In the genomic region with DNA sequence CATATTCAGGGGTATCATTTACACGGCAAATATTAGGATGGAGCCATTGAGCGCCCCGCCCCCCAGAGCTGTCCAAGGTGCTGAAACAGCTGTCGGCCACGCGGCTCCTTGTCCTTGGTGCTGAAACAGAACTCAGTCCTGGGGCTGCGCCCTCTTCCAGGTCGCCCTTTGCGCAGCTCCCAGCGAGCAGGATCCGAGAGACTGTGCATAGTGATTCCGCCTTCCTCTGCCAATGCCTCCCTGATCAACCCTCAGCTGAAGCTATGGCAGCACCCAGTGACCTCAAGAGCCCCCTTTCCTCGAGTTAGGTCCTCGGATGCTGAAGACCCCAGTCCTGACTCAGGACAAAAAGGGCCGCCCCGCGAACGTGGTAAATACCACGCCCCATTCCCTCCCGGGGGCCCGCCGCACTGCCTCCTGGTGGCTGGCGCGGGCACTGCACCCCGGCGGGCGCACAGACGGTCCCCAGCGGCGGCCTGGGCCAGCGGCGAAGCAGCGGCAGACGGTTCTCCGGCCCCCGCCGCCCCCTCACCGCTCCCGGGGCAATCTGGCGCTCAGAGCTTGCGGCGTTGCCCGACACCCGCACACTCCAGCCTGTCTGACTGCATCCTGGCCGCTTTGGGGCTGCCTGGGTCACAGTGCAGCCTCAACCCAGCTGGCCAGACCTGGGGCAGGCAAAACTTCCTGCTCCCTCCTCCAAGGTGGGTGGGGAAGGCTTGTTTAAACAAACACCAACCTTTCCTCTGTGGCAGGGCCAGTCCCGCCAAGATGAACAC, we compare ENCODE assay signal across 9 cellular contexts. TPM values are rescaled to one million over a fixed set of nuclear protein-coding genes. Genes with fewer than 3 reads are reported as not detected.
A peak's percentile ranks its signal among the peaks of the same experiment; 100 is the strongest.
DNase-seq lines count a peak whose midpoint lies in the region; ATAC-seq, FAIRE-seq and TF ChIP-seq lines count a peak whose summit lies in the region.
"Had no signal": no experiment of that assay in that cellular context is flagged by ENCODE, and none has a peak within 500 bp of the region (broad histone marks: within the 10 kb centered on the region; RNA-seq: fewer than 3 reads in every experiment).

No MANE protein-coding gene starts in this region.

- H3K4me3 ChIP-seq in OCI-LY7 (ENCODE audit: low read depth, low read length, poor library complexity, severe bottlenecking): no peak overlapping the region

- H3K4me1 ChIP-seq in OCI-LY7 (ENCODE audit: insufficient read depth, low read length, poor library complexity, severe bottlenecking): no peaks in the 10 kb centered on the region

- H3K36me3 ChIP-seq in OCI-LY7 (ENCODE audit: insufficient read depth, low read length): no peaks in the 10 kb centered on the region

- H3K9me3 Mint-ChIP-seq in naive thymus-derived CD8-positive, alpha-beta T cell: peaks cover 0 to 6% (median 0%) of the 10 kb centered on the region in 9 donors
- no peaks in the 10 kb centered on the region for H3K9me3 Mint-ChIP-seq in stimulated activated naive B cell treated with anti-CD40 and anti-IgM and Interleukin-4, amounts not matched to agents 10 μg/mL and 1 μg/mL and 100 μg/mL, for 72 hours

- peak; percentile 76 to 78 for ATAC-seq in naive thymus-derived CD8-positive, alpha-beta T cell
- peak; percentile 77 to 85 for ATAC-seq in stimulated activated naive B cell treated with anti-CD40 and anti-IgM and Interleukin-4, amounts not matched to agents 10 μg/mL and 1 μg/mL and 100 μg/mL, for 72 hours (replicated peaks)
- ATAC-seq in GM21717 (IDR thresholded peaks at IDR 0.05; ENCODE audit: unreplicated experiment): no peak

- CTCF ChIA-PET in OCI-LY7 (lab: Charles Lee; ENCODE audit: unreplicated experiment): interaction anchor here (1.2 kb wide), 1 partner anchor 20 kb away, joined by 3 read pairs; no protein-coding TSS in a partner anchor

- no peaks in the 10 kb centered on the region for H3K79me2 ChIP-seq in OCI-LY7 (ENCODE audit: insufficient read depth, low read depth, low read length)

- POLR2A ChIA-PET in OCI-LY7 (lab: Charles Lee): interaction anchor here (0.6 kb wide), 2 partner anchors 230 to 534 kb away, joined by 3 read pairs; no protein-coding TSS in a partner anchor
- POLR2A ChIA-PET in naive thymus-derived CD8-positive, alpha-beta T cell (lab: Charles Lee): interaction anchor here (1.4 kb wide), 1 partner anchor 9 kb away, joined by 3 read pairs; no protein-coding TSS in a partner anchor

- H3K4me2 ChIP-seq in OCI-LY7 (ENCODE audit: low read length): no peak overlapping the region

- DNase-seq in GM18507 (ENCODE audit: extremely low spot score, insufficient read length, low read depth) (peak; percentile 57), OCI-LY7 (ENCODE audit: low spot score) (peak; percentile 74), activated T-cell treated with anti-CD3 and anti-CD28 coated beads for 48 hours (ENCODE audit: low read depth) (peak; percentile 74), fibroblast of gingiva (ENCODE audit: low read depth) (peak; percentile 63), SHP77 treated with DMSO at 0.1 percent for 48 hours (lab: John Stamatoyannopoulos, UW) (no peak)
- DNase-seq in naive thymus-derived CD8-positive, alpha-beta T cell: peak; percentile 59 to 83 (median 68)
- peak; percentile 51 for DNase-seq in stimulated activated naive B cell treated with anti-CD40 and anti-IgM and Interleukin-4, amounts not matched to agents 10 μg/mL and 1 μg/mL and 100 μg/mL, for 72 hours

- no peaks in the 10 kb centered on the region for H4K20me1 ChIP-seq in OCI-LY7 (ENCODE audit: insufficient read depth, low read length)

- intact Hi-C loops in OCI-LY7 (cut with micrococcal nuclease; ENCODE audit: unreplicated experiment): no loop called here

- H3K9me2 ChIP-seq in OCI-LY7 (ENCODE audit: insufficient read depth, low read length): no peaks in the 10 kb centered on the region

- H3K27ac Mint-ChIP-seq in naive thymus-derived CD8-positive, alpha-beta T cell: peak overlapping the region in 2 of 10 donors; percentile 77 to 80
- no peak overlapping the region for H3K27ac Mint-ChIP-seq in stimulated activated naive B cell treated with anti-CD40 and anti-IgM and Interleukin-4, amounts not matched to agents 10 μg/mL and 1 μg/mL and 100 μg/mL, for 72 hours

- peak; percentile 56 for FAIRE-seq in GM18507 (lab: Jason Lieb, UNC)

- no TSS peak for BruUV-seq in OCI-LY7 (replicated peaks; lab: Mats Ljungman, UMichigan)

- peaks cover 37 to 96% (median 70%) of the 10 kb centered on the region in 5 donors for H3K27me3 Mint-ChIP-seq in naive thymus-derived CD8-positive, alpha-beta T cell
- H3K27me3 Mint-ChIP-seq in stimulated activated naive B cell treated with anti-CD40 and anti-IgM and Interleukin-4, amounts not matched to agents 10 μg/mL and 1 μg/mL and 100 μg/mL, for 72 hours: peaks cover 85 to 91% of the 10 kb centered on the region in 2 donors

- H3K4me1 Mint-ChIP-seq in naive thymus-derived CD8-positive, alpha-beta T cell: peaks cover 0 to 6% (median 0%) of the 10 kb centered on the region in 4 donors
- H3K4me1 Mint-ChIP-seq in stimulated activated naive B cell treated with anti-CD40 and anti-IgM and Interleukin-4, amounts not matched to agents 10 μg/mL and 1 μg/mL and 100 μg/mL, for 72 hours: no peaks in the 10 kb centered on the region

- no peaks in the 10 kb centered on the region for H3K9me3 ChIP-seq in OCI-LY7 (ENCODE audit: low read length)

- no peak overlapping the region for H3K4me3 Mint-ChIP-seq in naive thymus-derived CD8-positive, alpha-beta T cell
- H3K4me3 Mint-ChIP-seq in stimulated activated naive B cell treated with anti-CD40 and anti-IgM and Interleukin-4, amounts not matched to agents 10 μg/mL and 1 μg/mL and 100 μg/mL, for 72 hours: no peak overlapping the region

- no peak overlapping the region for H3K27ac ChIP-seq in OCI-LY7 (ENCODE audit: low read depth, low read length, poor library complexity, severe bottlenecking)
- H3K27ac ChIP-seq: epithelial cell of prostate had no signal

- H2AFZ ChIP-seq in OCI-LY7 (ENCODE audit: low read length): no peak overlapping the region

- H3K36me3 Mint-ChIP-seq in naive thymus-derived CD8-positive, alpha-beta T cell: no peaks in the 10 kb centered on the region
- H3K36me3 Mint-ChIP-seq in stimulated activated naive B cell treated with anti-CD40 and anti-IgM and Interleukin-4, amounts not matched to agents 10 μg/mL and 1 μg/mL and 100 μg/mL, for 72 hours: no peaks in the 10 kb centered on the region

- TF ChIP-seq CTCF in OCI-LY7 (conservative IDR thresholded peaks at IDR 0.05; ENCODE audit: low read length): peak; percentile 62

RNA-seq across cellular contexts. Expression of a gene that starts 13.4 kb away (rescaled TPM):
- total RNA-seq in OCI-LY7 (2014; rRNA removed; shearing (Covaris generic)): not detected in 2 replicates
- total RNA-seq in OCI-LY7 (2022): not detected in 2 replicates
- total RNA-seq in naive thymus-derived CD8-positive, alpha-beta T cell: not detected
- under 1 TPM in 1 of 3 donors, not detected in 2; 0.06 TPM for polyA plus RNA-seq in naive thymus-derived CD8-positive, alpha-beta T cell

RNA-seq across cellular contexts. Expression of a gene that starts 58.9 kb away (rescaled TPM):
- not detected in 2 replicates for total RNA-seq in OCI-LY7 (2014; rRNA removed; shearing (Covaris generic))
- total RNA-seq in OCI-LY7 (2022): not detected in 2 replicates
- not detected for total RNA-seq in naive thymus-derived CD8-positive, alpha-beta T cell
- polyA plus RNA-seq in naive thymus-derived CD8-positive, alpha-beta T cell: not detected
